Comparison of ENCODE assay signal across 14 cellular contexts in the genomic region with DNA sequence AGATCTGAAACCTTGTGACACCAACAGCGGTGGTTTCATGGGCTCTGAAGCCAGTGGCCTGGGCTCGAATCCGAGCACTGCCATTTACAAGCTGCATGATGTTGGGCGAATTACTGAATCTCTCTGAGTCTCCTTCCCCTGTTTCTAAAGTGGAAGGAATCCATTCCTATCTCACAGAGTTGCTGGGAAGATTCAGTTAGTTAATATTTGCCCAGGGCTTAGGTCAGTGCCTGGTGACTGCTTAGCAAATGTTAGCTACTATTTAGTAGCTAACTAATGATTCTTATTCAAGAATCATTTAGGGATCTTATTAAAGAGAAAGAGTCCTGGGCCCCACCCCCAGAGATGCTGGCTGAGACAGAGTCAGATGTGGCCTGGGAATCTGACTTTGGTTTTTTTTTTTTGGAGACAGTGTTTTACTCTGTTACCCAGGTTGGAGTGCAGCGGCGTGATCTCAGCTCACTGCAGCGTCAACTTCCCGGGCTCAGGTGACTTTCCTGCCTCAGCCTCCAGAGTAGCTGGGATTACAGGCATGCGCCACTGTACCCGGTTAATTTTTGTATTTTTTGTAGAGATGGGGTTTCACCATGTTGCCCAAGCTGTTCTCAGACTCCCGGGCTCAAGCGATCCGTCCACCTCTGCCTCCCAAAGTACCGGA. TPM values are rescaled to one million over a fixed set of nuclear protein-coding genes. Genes with fewer than 3 reads are reported as not detected.
A peak's percentile ranks its signal among the peaks of the same experiment; 100 is the strongest.
DNase-seq lines count a peak whose midpoint lies in the region; ATAC-seq and TF ChIP-seq lines count a peak whose summit lies in the region.
"Had no signal": no experiment of that assay in that cellular context is flagged by ENCODE, and none has a peak within 500 bp of the region (broad histone marks: within the 10 kb centered on the region; RNA-seq: fewer than 3 reads in every experiment).

No MANE protein-coding gene starts in this region.

- H3K4me1 ChIP-seq in hepatocyte (ENCODE audit: insufficient read depth) (peaks cover 12% of the 10 kb centered on the region), right lobe of liver (no peaks in the 10 kb centered on the region)
- H3K4me1 ChIP-seq: BE2C had no signal

- H3K9me3 ChIP-seq in hepatocyte (ENCODE audit: low read depth) = no peaks in the 10 kb centered on the region
- no peaks in the 10 kb centered on the region for H3K9me3 ChIP-seq in right lobe of liver
- no peaks in the 10 kb centered on the region for H3K9me3 ChIP-seq in MG63
- H3K9me3 ChIP-seq: BE2C had no signal

- H3K27ac ChIP-seq in hepatocyte = peak overlapping the region; percentile 59
- H3K27ac ChIP-seq in right lobe of liver = no peak overlapping the region
- H3K27ac ChIP-seq: 22Rv1, C4-2B had no signal

- no peaks in the 10 kb centered on the region for H4K20me1 ChIP-seq in hepatocyte (ENCODE audit: insufficient read depth, poor library complexity, severe bottlenecking)

- no peaks in the 10 kb centered on the region for H3K9me2 ChIP-seq in hepatocyte (replicated peaks; ENCODE audit: insufficient read depth)

- H2AFZ ChIP-seq in hepatocyte = no peak overlapping the region
- H2AFZ ChIP-seq: GM23338 had no signal

- peak; percentile 50 to 83 (median 74) for ATAC-seq in right lobe of liver
- no peak for ATAC-seq in HG03469 (IDR thresholded peaks at IDR 0.05; ENCODE audit: unreplicated experiment)
- ATAC-seq: GM12878, GM23338 had no signal

- no peaks in the 10 kb centered on the region for H3K79me2 ChIP-seq in hepatocyte

- H3K27me3 ChIP-seq in hepatocyte (no peaks in the 10 kb centered on the region), right lobe of liver (no peaks in the 10 kb centered on the region), MG63 (no peaks in the 10 kb centered on the region)
- H3K27me3 ChIP-seq: BE2C had no signal

- DNase-seq in DMS53 (lab: John Stamatoyannopoulos, UW) (peak; percentile 26), DMS53 treated with DMSO at 0.1 percent for 48 hours (lab: John Stamatoyannopoulos, UW; ENCODE audit: unreplicated experiment) (no peak), hepatocyte (ENCODE audit: low spot score) (peak; percentile 32), right lobe of liver (no peak), MG63 (no peak), T-helper 9 cell (no peak)
- no peak for DNase-seq in activated CD8-positive, alpha-beta memory T cell treated with anti-CD3 and anti-CD28 coated beads for 24 hours
- DNase-seq: BE2C; CD4-positive, alpha-beta memory T cell had no signal

- WGBS in hepatocyte (ENCODE audit: low lambda C conversion rate, missing lambda C conversion rate) = 71% methylated on average over 14 of the region's 14 CpGs
- 56% methylated on average over 6 of the region's 14 CpGs for WGBS in right lobe of liver (ENCODE audit: insufficient coverage, low coverage, low lambda C conversion rate, missing lambda C conversion rate)

- intact Hi-C loops in right lobe of liver (cut with DNase I) = loop anchor here in 1 of 2 donors (10.0 kb wide), 1 partner anchor 133 kb away; no protein-coding TSS in a partner anchor

- H3K4me2 ChIP-seq in hepatocyte = peak overlapping the region; percentile 48
- H3K4me2 ChIP-seq: GM23338 had no signal

- TF ChIP-seq CTCF in hepatocyte (IDR thresholded peaks at IDR 0.05; ENCODE audit: poor library complexity) (no peak), right lobe of liver (IDR thresholded peaks at IDR 0.05) (no peak)

- TF ChIP-seq POLR2A in right lobe of liver (IDR thresholded peaks at IDR 0.05) = no peak

- no peaks in the 10 kb centered on the region for H3K36me3 ChIP-seq in hepatocyte (replicated peaks; ENCODE audit: insufficient read depth, low read depth)
- H3K36me3 ChIP-seq in right lobe of liver = no peaks in the 10 kb centered on the region
- no peaks in the 10 kb centered on the region for H3K36me3 ChIP-seq in MG63
- H3K36me3 ChIP-seq: BE2C had no signal

- H3K4me3 ChIP-seq in hepatocyte (no peak overlapping the region), right lobe of liver (no peak overlapping the region), MG63 (no peak overlapping the region)
- H3K4me3 ChIP-seq: GM12878, GM23338 had no signal

RNA-seq across cellular contexts. Expression of gene RAI1, which starts 33.6 kb away (rescaled TPM):
- 19.2 and 23.8 TPM in 2 replicates for total RNA-seq in hepatocyte
- 18.7 and 20.2 TPM in 2 replicates for polyA plus RNA-seq in hepatocyte
- total RNA-seq in right lobe of liver = 10 to 100 TPM in 2 of 6 experiments, 1 to 10 TPM in 4; 6.1 to 14.5 (median 8.4) TPM
- total RNA-seq in MG63 (2014; rRNA removed; shearing (Covaris generic); ENCODE audit: low replicate concordance) = 2.9 and 7.1 TPM in 2 replicates

RNA-seq across cellular contexts. Expression of gene PEMT, which starts 56.1 kb away (rescaled TPM):
- total RNA-seq in hepatocyte (50.1 and 58.6 TPM in 2 replicates), right lobe of liver (100 to 1,000 TPM in 5 of 6 experiments, 10 to 100 TPM in 1; 92.4 to 184 (median 170) TPM)
- polyA plus RNA-seq in hepatocyte = 70.4 and 78.9 TPM in 2 replicates
- 39.9 and 53.5 TPM in 2 replicates for total RNA-seq in MG63 (2014; rRNA removed; shearing (Covaris generic); ENCODE audit: low replicate concordance)

Comparison
In these comparisons a context has a peak if more than half of its experiments do, and no peak if none do; other contexts are left out.
1. DNase-seq: peak in DMS53 (single experiment) and hepatocyte (single experiment); none in DMS53 treated with DMSO at 0.1 percent for 48 hours (single experiment), right lobe of liver (0 of 3), MG63 (single experiment), activated CD8-positive, alpha-beta memory T cell treated with anti-CD3 and anti-CD28 coated beads for 24 hours (single experiment) and T-helper 9 cell (single experiment).